ENCODE assay signal across 8 cellular contexts in the genomic region with DNA sequence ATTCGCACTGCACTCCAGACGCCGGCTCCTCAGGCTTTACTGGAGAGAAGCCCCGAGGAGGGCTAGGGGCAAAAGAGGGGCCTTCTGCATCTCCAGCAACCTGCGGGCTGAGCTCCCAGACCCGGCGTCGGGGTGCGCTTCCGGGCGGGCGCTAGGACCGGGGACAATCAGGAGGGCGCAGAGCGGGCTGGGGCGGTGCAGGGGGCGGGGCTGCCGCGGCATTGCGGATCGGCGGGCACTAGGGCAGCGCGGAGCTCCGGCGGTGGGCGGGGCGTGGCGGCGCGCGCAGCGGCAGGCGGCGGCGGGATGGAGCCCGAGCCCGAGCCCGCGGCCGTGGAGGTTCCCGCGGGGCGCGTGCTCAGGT. TPM values are rescaled to one million over a fixed set of nuclear protein-coding genes. Genes with fewer than 3 reads are reported as not detected.
A peak's percentile ranks its signal among the peaks of the same experiment; 100 is the strongest.
DNase-seq lines count a peak whose midpoint lies in the region; ATAC-seq and TF ChIP-seq lines count a peak whose summit lies in the region.

A gene (plus strand): TSS at position 274 of the 364 bp plus-strand sequence. CDS start 33 bp downstream, at position 307.

- 0 to 1% (median 1%) methylated on average over 29 to 44 of the region's 45 CpGs for WGBS in adipose tissue, 3 donors

- peaks cover 23% of the 10 kb centered on the region for H3K4me1 Mint-ChIP-seq in type B pancreatic cell (ENCODE audit: unreplicated experiment)

- intact Hi-C loops in cardiac septum (cut with DNase I) = loop anchor here (5.0 kb wide), 3 partner anchors 71 to 244 kb away; a partner anchor contains a TSS

- H3K36me3 Mint-ChIP-seq in type B pancreatic cell = peaks cover 4% of the 10 kb centered on the region

- H3K27me3 Mint-ChIP-seq in type B pancreatic cell = no peaks in the 10 kb centered on the region

- TF ChIP-seq POLR2A in GM10847 (IDR thresholded peaks at IDR 0.05; ENCODE audit: extremely low read depth, insufficient read length) = peak; percentile 25

- H3K4me3 Mint-ChIP-seq in type B pancreatic cell = peak within 1 kb of the TSS; percentile 91

- H3K27ac ChIP-seq in adipose tissue (ENCODE audit: low read depth, low read length) = no peak within 1 kb of the TSS

- TF ChIP-seq CTCF in type B pancreatic cell (conservative IDR thresholded peaks at IDR 0.05) = no peak

- peak within 1 kb of the TSS; percentile 70 for H3K27ac Mint-ChIP-seq in type B pancreatic cell

- peak; percentile 80 for ATAC-seq in HG02759 (IDR thresholded peaks at IDR 0.05; ENCODE audit: unreplicated experiment)

- DNase-seq in NCI-H146 treated with DMSO at 0.1 percent for 48 hours (lab: John Stamatoyannopoulos, UW; ENCODE audit: unreplicated experiment) = peak; percentile 70
- DNase-seq in T-helper 1 cell = peak; percentile 91 to 95 (median 94)
- DNase-seq in cardiac septum (ENCODE audit: low spot score) = peak; percentile 98
- peak; percentile 84 for DNase-seq in pons (ENCODE audit: low spot score)
- peak; percentile 95 for DNase-seq in type B pancreatic cell (ENCODE audit: extremely low spot score, unreplicated experiment)

- H3K9me3 Mint-ChIP-seq in type B pancreatic cell = no peaks in the 10 kb centered on the region

RNA-seq across cellular contexts. Expression of the gene that starts here (rescaled TPM):
- 10 to 100 TPM; 20.1 to 22.7 (median 22.3) TPM for polyA plus RNA-seq in adipose tissue
- total RNA-seq in cardiac septum = 7.7 TPM
- total RNA-seq in type B pancreatic cell (ENCODE audit: low replicate concordance) = 28.4 and 41.0 TPM in 2 replicates
